Comparison of ENCODE assay signal across 31 cellular contexts in the genomic region with DNA sequence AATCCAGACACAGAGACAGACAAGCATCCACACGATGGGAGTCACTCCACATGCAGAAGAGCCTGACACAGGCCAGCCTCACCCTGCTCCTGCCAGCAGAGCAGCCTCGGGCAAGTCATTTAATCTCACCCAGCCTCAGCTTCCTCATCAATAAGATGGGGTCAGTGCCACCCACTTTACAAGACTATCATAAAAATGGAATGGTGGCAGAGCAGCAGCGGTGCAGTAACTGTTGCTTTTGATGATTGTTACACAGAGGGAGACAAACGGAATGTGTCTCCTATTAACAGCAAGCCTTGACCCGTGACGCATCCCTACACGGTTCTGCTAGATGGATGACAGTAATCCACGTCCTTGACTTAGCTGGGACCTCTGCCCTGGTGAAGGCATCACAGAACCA. TPM values are rescaled to one million over a fixed set of nuclear protein-coding genes. Genes with fewer than 3 reads are reported as not detected.
DNase-seq lines count a peak whose midpoint lies in the region; ATAC-seq, FAIRE-seq and TF ChIP-seq lines count a peak whose summit lies in the region.
"Had no signal": no experiment of that assay in that cellular context is flagged by ENCODE, and none has a peak within 500 bp of the region (broad histone marks: within the 10 kb centered on the region; RNA-seq: fewer than 3 reads in every experiment).

No MANE protein-coding gene starts in this region.

- no peaks in the 10 kb centered on the region for H3K9me3 ChIP-seq in WERI-Rb-1 (ENCODE audit: severe bottlenecking)
- no peaks in the 10 kb centered on the region for H3K9me3 ChIP-seq in pancreas
- no peaks in the 10 kb centered on the region for H3K9me3 ChIP-seq in ovary
- no peaks in the 10 kb centered on the region for H3K9me3 ChIP-seq in breast epithelium
- H3K9me3 ChIP-seq: spleen, stomach had no signal

- WGBS in pancreas, 2 donors: 71 to 74% methylated on average over 8 of the region's 8 CpGs
- WGBS in ovary, 3 donors: 67 to 81% (median 72%) methylated on average over 8 of the region's 8 CpGs

- TF ChIP-seq EP300 in ovary (IDR thresholded peaks at IDR 0.05): no peak

- no peak for FAIRE-seq in pancreas (lab: Jason Lieb, UNC)
- FAIRE-seq: GM12878, TTC549 had no signal

- intact Hi-C loops in pancreas (cut with DNase I) (no loop called here), ovary (cut with DNase I) (no loop called here), breast epithelium (cut with DNase I; ENCODE audit: low total_unique reads) (no loop called here), left cardiac atrium (cut with DNase I) (no loop called here)

- no peaks in the 10 kb centered on the region for H3K4me1 ChIP-seq in foreskin keratinocyte
- H3K4me1 ChIP-seq in pancreas: peaks cover 33 to 50% (median 49%) of the 10 kb centered on the region in 3 donors
- no peaks in the 10 kb centered on the region for H3K4me1 ChIP-seq in ovary (ENCODE audit: insufficient read depth)
- no peaks in the 10 kb centered on the region for H3K4me1 ChIP-seq in breast epithelium

- H3K4me3 ChIP-seq in WERI-Rb-1 (ENCODE audit: low read depth, low read length): no peak overlapping the region
- H3K4me3 ChIP-seq in pancreas: peak overlapping the region in 1 of 4 donors; percentile 42
- H3K4me3 ChIP-seq in ovary: no peak overlapping the region
- no peak overlapping the region for H3K4me3 ChIP-seq in breast epithelium
- H3K4me3 ChIP-seq: coronary artery, GM12878, PC-9, spleen, stomach had no signal

- in situ Hi-C loops in Caki2 (cut with HindIII; ENCODE audit: low pct_unique_long_range_greater_than_20kb, low sequenced_read_pairs): no loop called here

- H3K36me3 ChIP-seq in WERI-Rb-1 (peaks cover 59% of the 10 kb centered on the region), pancreas (peaks cover 0 to 26% (median 22%) of the 10 kb centered on the region in 3 donors), ovary (no peaks in the 10 kb centered on the region), breast epithelium (no peaks in the 10 kb centered on the region)

- DNase-seq in Caki2 (ENCODE audit: low read depth) (peak; percentile 84), WERI-Rb-1 (no peak), foreskin keratinocyte (peak in 1 of 2 donors; percentile 32), pancreas (peak in 1 of 6 donors; percentile 8), ovary (no peak), breast epithelium (ENCODE audit: low spot score in 2 of 2) (no peak), left cardiac atrium (no peak)
- DNase-seq: activated CD4-positive, alpha-beta memory T cell treated with anti-CD3 and anti-CD28 coated beads for 36 hours; activated CD4-positive, CD25-positive, alpha-beta regulatory T cell treated with anti-CD3 and anti-CD28 coated beads, Interleukin-2, amount 50 U/mL, for 72 hours; aorta; effector CD8-positive, alpha-beta T cell; erythroblast; H9; head of caudate nucleus; islet precursor cell; Kasumi-1; natural killer cell; NCI-H1436; NCI-H2081; NCI-H526 treated with DMSO at 0.1 percent for 48 hours; NK-92 treated with Interleukin-12 subunit alpha and Interleukin-12 subunit beta, amount 100 ng/mL, for 24 hours; PC-9; Right ventricle myocardium superior; spleen; stimulated activated CD4-positive, alpha-beta T cell treated with anti-CD3 and anti-CD28 coated beads, Interleukin-2, amount 100 ng/mL, for 24 hours; stomach had no signal

- ATAC-seq in foreskin keratinocyte: no peak
- ATAC-seq in pancreas: no peak
- ATAC-seq in HG03442 (IDR thresholded peaks at IDR 0.05; ENCODE audit: unreplicated experiment): no peak
- ATAC-seq in left cardiac atrium: no peak
- ATAC-seq: natural killer cell, SK-N-SH treated with all-trans-retinoic acid at 6 μM for 48 hours had no signal

- TF ChIP-seq POLR2A in ovary (IDR thresholded peaks at IDR 0.05): no peak
- TF ChIP-seq POLR2A in breast epithelium (IDR thresholded peaks at IDR 0.05): no peak

- no peaks in the 10 kb centered on the region for H3K27me3 ChIP-seq in WERI-Rb-1 (ENCODE audit: insufficient read depth, low read depth, severe bottlenecking)
- H3K27me3 ChIP-seq in foreskin keratinocyte: no peaks in the 10 kb centered on the region
- H3K27me3 ChIP-seq in pancreas: no peaks in the 10 kb centered on the region
- H3K27me3 ChIP-seq in ovary: no peaks in the 10 kb centered on the region
- H3K27me3 ChIP-seq in breast epithelium: no peaks in the 10 kb centered on the region
- H3K27me3 ChIP-seq: spleen, stomach had no signal

- TF ChIP-seq CTCF in WERI-Rb-1 (IDR thresholded peaks at IDR 0.05; ENCODE audit: low read depth, low read length) (no peak), foreskin keratinocyte (conservative IDR thresholded peaks at IDR 0.05) (peak; percentile 38), pancreas (IDR thresholded peaks at IDR 0.05) (no peak), ovary (IDR thresholded peaks at IDR 0.05) (no peak), breast epithelium (IDR thresholded peaks at IDR 0.05) (no peak)

- H3K27ac ChIP-seq in WERI-Rb-1 (peak overlapping the region; percentile 69; the same call in 1 of the 2 replicates), foreskin keratinocyte (no peak overlapping the region), pancreas (peak overlapping the region; percentile 83 to 96 (median 90)), ovary (no peak overlapping the region), breast epithelium (no peak overlapping the region)
- H3K27ac ChIP-seq: coronary artery, PC-9 had no signal

RNA-seq across cellular contexts. Expression of a gene that starts 26.0 kb away (rescaled TPM):
- total RNA-seq in Caki2 (2014; rRNA removed; shearing (Covaris generic); ENCODE audit: low replicate concordance): 29.8 TPM in 2 replicates
- total RNA-seq in foreskin keratinocyte (31.8 and 39.9 TPM in 2 replicates), pancreas (10 to 100 TPM; 54.8 to 75.3 (median 62.1) TPM), ovary (10 to 100 TPM; 28.8 to 47.8 (median 39.2) TPM), breast epithelium (10 to 100 TPM; 51.2 to 90.7 (median 70.8) TPM), left cardiac atrium (10 to 100 TPM; 21.2 to 39.8 TPM)
- polyA plus RNA-seq in foreskin keratinocyte (15.0 and 19.1 TPM in 2 replicates), pancreas (10 to 100 TPM; 39.1 to 45.4 TPM), ovary (10 to 100 TPM; 21.6 to 43.5 TPM)

Comparison
In these comparisons a context has a peak if more than half of its experiments do, and no peak if none do; other contexts are left out.
1. H3K27ac ChIP-seq: peak in WERI-Rb-1 (single experiment) and pancreas (4 of 4); none in foreskin keratinocyte (single experiment), ovary (0 of 2) and breast epithelium (0 of 2).